Comparison of ENCODE assay signal across 14 cellular contexts in the genomic region with DNA sequence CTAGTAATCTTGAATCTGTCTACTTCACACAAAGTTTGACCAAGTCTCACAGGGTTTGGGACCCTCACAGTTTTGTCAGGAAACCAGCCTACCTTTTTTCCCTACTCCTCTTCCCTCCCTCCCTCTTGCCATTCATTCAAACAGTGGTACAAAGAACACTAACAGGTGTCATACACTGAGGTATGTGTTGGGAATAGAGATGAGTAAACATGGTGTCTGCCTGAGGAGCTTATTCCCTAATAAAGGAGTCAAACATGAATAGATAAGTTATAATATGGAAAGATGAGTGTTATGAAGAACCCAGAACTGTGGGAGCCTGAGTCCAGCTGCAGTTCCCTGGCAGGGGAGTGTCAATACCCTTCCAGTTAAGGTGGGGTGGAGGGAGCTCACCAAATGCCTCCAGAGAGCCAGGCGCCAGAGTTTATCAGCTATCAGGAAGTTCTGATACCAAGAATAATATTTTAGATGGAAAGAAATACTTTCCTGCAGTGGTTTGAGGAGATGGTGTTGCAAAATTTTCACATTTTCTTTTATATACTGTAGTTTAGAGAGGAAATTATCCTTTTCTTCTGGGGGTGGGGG.
A peak's percentile ranks its signal among the peaks of the same experiment; 100 is the strongest.
DNase-seq lines count a peak whose midpoint lies in the region; ATAC-seq and TF ChIP-seq lines count a peak whose summit lies in the region.
"Had no signal": no experiment of that assay in that cellular context is flagged by ENCODE, and none has a peak within 500 bp of the region (broad histone marks: within the 10 kb centered on the region; RNA-seq: fewer than 3 reads in every experiment).

No MANE protein-coding gene starts in this region.

- TF ChIP-seq POLR2A in ovary (IDR thresholded peaks at IDR 0.05) (no peak), stomach (IDR thresholded peaks at IDR 0.05) (no peak)

- H3K4me1 Mint-ChIP-seq in activated CD4-positive, alpha-beta memory T cell treated with anti-CD3 and anti-CD28 coated beads, Interleukin-2, amount 10 ng/mL, durations not matched to agents 7 days and 5 days = peaks cover 68% of the 10 kb centered on the region
- H3K4me1 Mint-ChIP-seq in activated CD4-positive, alpha-beta memory T cell treated with anti-CD3 and anti-CD28 coated beads for 36 hours (ENCODE audit: low read depth) = peaks cover 53% of the 10 kb centered on the region
- peaks cover 58 to 64% of the 10 kb centered on the region in 2 donors for H3K4me1 Mint-ChIP-seq in natural killer cell treated with Interleukin-12 subunit alpha and Interleukin-12 subunit beta and Interleukin-15 and Interleukin-18, amount 100 ng/mL, for 72 hours (ENCODE audit: low read depth in 2 of 2)
- peaks cover 16 to 18% of the 10 kb centered on the region in 2 donors for H3K4me1 Mint-ChIP-seq in natural killer cell
- peaks cover 38% of the 10 kb centered on the region for H3K4me1 Mint-ChIP-seq in activated T-helper 17 cell treated with anti-CD3 and anti-CD28 coated beads, Interleukin-2, amount 50 U/mL, for 72 hours

- H3K27ac ChIP-seq in ovary (no peak overlapping the region), stomach (no peak overlapping the region)
- H3K27ac ChIP-seq: HL-60, Peyer's patch had no signal

- no peaks in the 10 kb centered on the region for H3K36me3 ChIP-seq in ovary
- H3K36me3 ChIP-seq in stomach = no peaks in the 10 kb centered on the region
- H3K36me3 ChIP-seq: Peyer's patch had no signal

- peak overlapping the region; percentile 66 for H3K27ac Mint-ChIP-seq in activated CD4-positive, alpha-beta memory T cell treated with anti-CD3 and anti-CD28 coated beads, Interleukin-2, amount 10 ng/mL, durations not matched to agents 7 days and 5 days
- no peak overlapping the region for H3K27ac Mint-ChIP-seq in activated CD4-positive, alpha-beta memory T cell treated with anti-CD3 and anti-CD28 coated beads for 36 hours
- peak overlapping the region; percentile 90 to 95 for H3K27ac Mint-ChIP-seq in natural killer cell treated with Interleukin-12 subunit alpha and Interleukin-12 subunit beta and Interleukin-15 and Interleukin-18, amount 100 ng/mL, for 72 hours
- no peak overlapping the region for H3K27ac Mint-ChIP-seq in natural killer cell
- peak overlapping the region; percentile 9 for H3K27ac Mint-ChIP-seq in activated T-helper 17 cell treated with anti-CD3 and anti-CD28 coated beads, Interleukin-2, amount 50 U/mL, for 72 hours

- no peak for DNase-seq in activated CD4-positive, alpha-beta memory T cell treated with anti-CD3 and anti-CD28 coated beads, Interleukin-2, amount 10 ng/mL, durations not matched to agents 7 days and 5 days
- DNase-seq in activated CD4-positive, alpha-beta memory T cell treated with anti-CD3 and anti-CD28 coated beads for 36 hours = no peak
- DNase-seq in natural killer cell treated with Interleukin-12 subunit alpha and Interleukin-12 subunit beta and Interleukin-15 and Interleukin-18, amount 100 ng/mL, for 72 hours (ENCODE audit: low spot score) = no peak
- DNase-seq in natural killer cell (no peak), NCI-H1436 treated with DMSO at 0.1 percent for 48 hours (lab: John Stamatoyannopoulos, UW) (no peak), ovary (no peak), stomach (no peak)
- DNase-seq: C1 segment of cervical spinal cord, NCI-H2081, NCI-H510A treated with DMSO at 0.1 percent for 48 hours, Peyer's patch had no signal

- intact Hi-C loops in activated CD4-positive, alpha-beta memory T cell treated with anti-CD3 and anti-CD28 coated beads for 36 hours (cut with micrococcal nuclease) = loop anchor here (1.0 to 5.0 kb wide), 2 partner anchors 18 to 155 kb away; no protein-coding TSS in a partner anchor
- intact Hi-C loops in natural killer cell (cut with micrococcal nuclease) (no loop called here), ovary (cut with DNase I) (no loop called here), stomach (cut with DNase I; ENCODE audit: low total_unique reads) (no loop called here)

- no peaks in the 10 kb centered on the region for H3K27me3 ChIP-seq in ovary
- H3K27me3 ChIP-seq in stomach = no peaks in the 10 kb centered on the region
- H3K27me3 ChIP-seq: Peyer's patch had no signal

- POLR2A ChIA-PET in activated CD4-positive, alpha-beta memory T cell treated with anti-CD3 and anti-CD28 coated beads, Interleukin-2, amount 10 ng/mL, durations not matched to agents 7 days and 5 days (lab: Charles Lee) = interaction anchor here (0.8 to 1.7 kb wide), 5 partner anchors 8 to 183 kb away, joined by 3 to 11 read pairs (median 4); partner anchors contain the start of gene NR3C1
- POLR2A ChIA-PET in activated CD4-positive, alpha-beta memory T cell treated with anti-CD3 and anti-CD28 coated beads for 36 hours (lab: Charles Lee) = no interaction called here

- H3K9me3 Mint-ChIP-seq in activated CD4-positive, alpha-beta memory T cell treated with anti-CD3 and anti-CD28 coated beads, Interleukin-2, amount 10 ng/mL, durations not matched to agents 7 days and 5 days = peaks cover 4% of the 10 kb centered on the region
- no peaks in the 10 kb centered on the region for H3K9me3 Mint-ChIP-seq in activated CD4-positive, alpha-beta memory T cell treated with anti-CD3 and anti-CD28 coated beads for 36 hours
- H3K9me3 Mint-ChIP-seq in natural killer cell treated with Interleukin-12 subunit alpha and Interleukin-12 subunit beta and Interleukin-15 and Interleukin-18, amount 100 ng/mL, for 72 hours = no peaks in the 10 kb centered on the region
- H3K9me3 Mint-ChIP-seq in natural killer cell = no peaks in the 10 kb centered on the region
- H3K9me3 Mint-ChIP-seq in activated T-helper 17 cell treated with anti-CD3 and anti-CD28 coated beads, Interleukin-2, amount 50 U/mL, for 72 hours = peaks cover 3% of the 10 kb centered on the region

- no peak overlapping the region for H3K4me3 Mint-ChIP-seq in activated CD4-positive, alpha-beta memory T cell treated with anti-CD3 and anti-CD28 coated beads, Interleukin-2, amount 10 ng/mL, durations not matched to agents 7 days and 5 days
- no peak overlapping the region for H3K4me3 Mint-ChIP-seq in activated CD4-positive, alpha-beta memory T cell treated with anti-CD3 and anti-CD28 coated beads for 36 hours
- H3K4me3 Mint-ChIP-seq in natural killer cell treated with Interleukin-12 subunit alpha and Interleukin-12 subunit beta and Interleukin-15 and Interleukin-18, amount 100 ng/mL, for 72 hours = peak overlapping the region; percentile 77
- H3K4me3 Mint-ChIP-seq in natural killer cell = no peak overlapping the region
- peak overlapping the region; percentile 47 for H3K4me3 Mint-ChIP-seq in activated T-helper 17 cell treated with anti-CD3 and anti-CD28 coated beads, Interleukin-2, amount 50 U/mL, for 72 hours

- CTCF ChIA-PET in activated CD4-positive, alpha-beta memory T cell treated with anti-CD3 and anti-CD28 coated beads, Interleukin-2, amount 10 ng/mL, durations not matched to agents 7 days and 5 days (lab: Charles Lee) = interaction anchor here (0.7 kb wide), 1 partner anchor 585 kb away, joined by 4 read pairs; no protein-coding TSS in a partner anchor
- CTCF ChIA-PET in activated CD4-positive, alpha-beta memory T cell treated with anti-CD3 and anti-CD28 coated beads for 36 hours (lab: Charles Lee) = interaction anchor here (0.9 to 1.3 kb wide), 2 partner anchors 11 to 238 kb away, joined by 3 read pairs; no protein-coding TSS in a partner anchor

- TF ChIP-seq CTCF in natural killer cell (IDR thresholded peaks at IDR 0.05) = no peak
- no peak for TF ChIP-seq CTCF in ovary (IDR thresholded peaks at IDR 0.05)
- no peak for TF ChIP-seq CTCF in stomach (IDR thresholded peaks at IDR 0.05)

- H3K4me1 ChIP-seq in ovary (ENCODE audit: insufficient read depth) (no peaks in the 10 kb centered on the region), stomach (peaks cover 0 to 6% (median 0%) of the 10 kb centered on the region in 4 donors)
- H3K4me1 ChIP-seq: Peyer's patch had no signal

- H3K27me3 Mint-ChIP-seq in activated CD4-positive, alpha-beta memory T cell treated with anti-CD3 and anti-CD28 coated beads, Interleukin-2, amount 10 ng/mL, durations not matched to agents 7 days and 5 days = no peaks in the 10 kb centered on the region
- H3K27me3 Mint-ChIP-seq in activated CD4-positive, alpha-beta memory T cell treated with anti-CD3 and anti-CD28 coated beads for 36 hours = no peaks in the 10 kb centered on the region
- H3K27me3 Mint-ChIP-seq in natural killer cell treated with Interleukin-12 subunit alpha and Interleukin-12 subunit beta and Interleukin-15 and Interleukin-18, amount 100 ng/mL, for 72 hours = no peaks in the 10 kb centered on the region
- peaks cover 0 to 6% of the 10 kb centered on the region in 2 donors for H3K27me3 Mint-ChIP-seq in natural killer cell (ENCODE audit: low read depth in 2 of 2)
- H3K27me3 Mint-ChIP-seq in activated T-helper 17 cell treated with anti-CD3 and anti-CD28 coated beads, Interleukin-2, amount 50 U/mL, for 72 hours = no peaks in the 10 kb centered on the region

- H3K9me3 ChIP-seq in ovary (no peaks in the 10 kb centered on the region), stomach (no peaks in the 10 kb centered on the region)
- H3K9me3 ChIP-seq: Peyer's patch had no signal

- no peak for ATAC-seq in natural killer cell treated with Interleukin-12 subunit alpha and Interleukin-12 subunit beta and Interleukin-15 and Interleukin-18, amount 100 ng/mL, for 72 hours
- ATAC-seq in natural killer cell = no peak
- no peak for ATAC-seq in activated T-helper 17 cell treated with anti-CD3 and anti-CD28 coated beads, Interleukin-2, amount 50 U/mL, for 72 hours (replicated peaks)
- ATAC-seq: Right ventricle myocardium inferior had no signal

- no peak overlapping the region for H3K4me3 ChIP-seq in ovary
- H3K4me3 ChIP-seq in stomach = no peak overlapping the region
- H3K4me3 ChIP-seq: Peyer's patch had no signal

- WGBS in ovary, 3 donors = 43 to 58% (median 48%) methylated on average over 1 of the region's 1 CpG
- 26 to 78% (median 55%) methylated on average over 1 of the region's 1 CpG for WGBS in stomach, 5 donors

- H3K36me3 Mint-ChIP-seq in activated CD4-positive, alpha-beta memory T cell treated with anti-CD3 and anti-CD28 coated beads, Interleukin-2, amount 10 ng/mL, durations not matched to agents 7 days and 5 days (ENCODE audit: low read depth) = peaks cover 4% of the 10 kb centered on the region
- H3K36me3 Mint-ChIP-seq in activated CD4-positive, alpha-beta memory T cell treated with anti-CD3 and anti-CD28 coated beads for 36 hours = no peaks in the 10 kb centered on the region
- peaks cover 24% of the 10 kb centered on the region for H3K36me3 Mint-ChIP-seq in natural killer cell treated with Interleukin-12 subunit alpha and Interleukin-12 subunit beta and Interleukin-15 and Interleukin-18, amount 100 ng/mL, for 72 hours
- H3K36me3 Mint-ChIP-seq in natural killer cell = no peaks in the 10 kb centered on the region
- no peaks in the 10 kb centered on the region for H3K36me3 Mint-ChIP-seq in activated T-helper 17 cell treated with anti-CD3 and anti-CD28 coated beads, Interleukin-2, amount 50 U/mL, for 72 hours (ENCODE audit: low read depth)

- no peak for TF ChIP-seq EP300 in ovary (IDR thresholded peaks at IDR 0.05)
- no peak for TF ChIP-seq EP300 in stomach (IDR thresholded peaks at IDR 0.05)

Comparison
In these comparisons a context has a peak if more than half of its experiments do, and no peak if none do; other contexts are left out.
1. H3K27ac Mint-ChIP-seq: peak in activated CD4-positive, alpha-beta memory T cell treated with anti-CD3 and anti-CD28 coated beads, Interleukin-2, amount 10 ng/mL, durations not matched to agents 7 days and 5 days (single experiment), natural killer cell treated with Interleukin-12 subunit alpha and Interleukin-12 subunit beta and Interleukin-15 and Interleukin-18, amount 100 ng/mL, for 72 hours (2 of 2) and activated T-helper 17 cell treated with anti-CD3 and anti-CD28 coated beads, Interleukin-2, amount 50 U/mL, for 72 hours (single experiment); none in activated CD4-positive, alpha-beta memory T cell treated with anti-CD3 and anti-CD28 coated beads for 36 hours (single experiment) and natural killer cell (0 of 2).
2. H3K4me3 Mint-ChIP-seq: peak in natural killer cell treated with Interleukin-12 subunit alpha and Interleukin-12 subunit beta and Interleukin-15 and Interleukin-18, amount 100 ng/mL, for 72 hours (single experiment) and activated T-helper 17 cell treated with anti-CD3 and anti-CD28 coated beads, Interleukin-2, amount 50 U/mL, for 72 hours (single experiment); none in activated CD4-positive, alpha-beta memory T cell treated with anti-CD3 and anti-CD28 coated beads, Interleukin-2, amount 10 ng/mL, durations not matched to agents 7 days and 5 days (single experiment), activated CD4-positive, alpha-beta memory T cell treated with anti-CD3 and anti-CD28 coated beads for 36 hours (single experiment) and natural killer cell (single experiment).